Comparison of ENCODE assay signal across 21 cellular contexts in the genomic region with DNA sequence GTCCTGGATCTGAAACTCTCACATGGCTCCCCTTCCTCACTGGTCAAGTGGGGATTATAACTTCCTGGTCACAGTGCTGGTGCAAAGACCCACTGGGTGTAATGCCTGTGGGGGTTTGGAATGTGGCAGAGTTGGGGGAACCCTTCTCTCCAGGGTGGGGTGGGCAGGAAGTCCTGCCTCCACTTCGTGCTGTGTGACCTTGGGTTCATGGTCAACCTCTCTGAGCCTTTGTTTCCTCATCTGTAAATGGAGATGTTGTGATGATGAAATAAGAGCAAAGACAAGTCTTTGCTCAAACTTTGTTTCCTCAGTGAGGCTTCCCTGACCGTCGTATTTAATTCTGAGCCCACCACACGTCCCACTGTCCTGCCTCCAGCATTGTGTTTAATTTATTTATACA.
"Had no signal": no experiment of that assay in that cellular context is flagged by ENCODE, and none has a peak within 500 bp of the region (broad histone marks: within the 10 kb centered on the region; RNA-seq: fewer than 3 reads in every experiment).

No MANE protein-coding gene starts in this region.

- H3K27ac Mint-ChIP-seq: activated CD8-positive, alpha-beta T cell treated with anti-CD3 and anti-CD28 coated beads for 36 hours; activated naive CD8-positive, alpha-beta T cell treated with anti-CD3 and anti-CD28 coated beads, Interleukin-2, amount 10 ng/mL, durations not matched to agents 7 days and 5 days; activated T-helper 17 cell treated with anti-CD3 and anti-CD28 coated beads, Interleukin-2, amount 50 U/mL, for 72 hours had no signal

- H3K4me3 Mint-ChIP-seq: activated CD8-positive, alpha-beta T cell treated with anti-CD3 and anti-CD28 coated beads for 36 hours; activated naive CD8-positive, alpha-beta T cell treated with anti-CD3 and anti-CD28 coated beads, Interleukin-2, amount 10 ng/mL, durations not matched to agents 7 days and 5 days; activated T-helper 17 cell treated with anti-CD3 and anti-CD28 coated beads, Interleukin-2, amount 50 U/mL, for 72 hours had no signal

- H3K27ac ChIP-seq: adrenal gland, WERI-Rb-1 had no signal

- H3K36me3 Mint-ChIP-seq: activated naive CD8-positive, alpha-beta T cell treated with anti-CD3 and anti-CD28 coated beads, Interleukin-2, amount 10 ng/mL, durations not matched to agents 7 days and 5 days had no signal

- ATAC-seq: activated CD4-positive, CD25-positive, alpha-beta regulatory T cell treated with anti-CD3 and anti-CD28 coated beads, Interleukin-2, amount 50 U/mL, for 24 hours; activated CD8-positive, alpha-beta T cell treated with anti-CD3 and anti-CD28 coated beads for 36 hours; activated T-helper 17 cell treated with anti-CD3 and anti-CD28 coated beads, Interleukin-2, amount 50 U/mL, for 72 hours had no signal

- H3K9me3 ChIP-seq: adrenal gland had no signal

- H3K4me3 ChIP-seq: adrenal gland had no signal

- DNase-seq: activated CD4-positive, alpha-beta T cell treated with anti-CD3 and anti-CD28 coated beads for 4 hours; activated CD8-positive, alpha-beta T cell treated with anti-CD3 and anti-CD28 coated beads for 36 hours; activated naive CD4-positive, alpha-beta T cell treated with anti-CD3 and anti-CD28 coated beads, Interleukin-2, amount 50 U/mL, for 16 hours; activated naive CD8-positive, alpha-beta T cell treated with anti-CD3 and anti-CD28 coated beads, Interleukin-2, amount 10 ng/mL, durations not matched to agents 7 days and 5 days; activated T-cell treated with anti-CD3 and anti-CD28 coated beads for 4 hours; anterior cingulate cortex; cerebellar nuclear complex; NCI-H1092; NCI-H1417 treated with DMSO at 0.1 percent for 48 hours; NCI-H1694; NCI-H2029; NCI-H345; NCI-H510A; NCI-H526 treated with DMSO at 0.1 percent for 48 hours; NCI-H82; SIG-M5; T-helper 1 cell; WERI-Rb-1 had no signal

- H3K4me1 ChIP-seq: adrenal gland had no signal

- H3K27me3 Mint-ChIP-seq: activated naive CD8-positive, alpha-beta T cell treated with anti-CD3 and anti-CD28 coated beads, Interleukin-2, amount 10 ng/mL, durations not matched to agents 7 days and 5 days had no signal

- H3K4me1 Mint-ChIP-seq: activated naive CD8-positive, alpha-beta T cell treated with anti-CD3 and anti-CD28 coated beads, Interleukin-2, amount 10 ng/mL, durations not matched to agents 7 days and 5 days; activated T-helper 17 cell treated with anti-CD3 and anti-CD28 coated beads, Interleukin-2, amount 50 U/mL, for 72 hours had no signal

- H3K36me3 ChIP-seq: adrenal gland, WERI-Rb-1 had no signal

- H3K9me3 Mint-ChIP-seq: activated CD8-positive, alpha-beta T cell treated with anti-CD3 and anti-CD28 coated beads for 36 hours; activated naive CD8-positive, alpha-beta T cell treated with anti-CD3 and anti-CD28 coated beads, Interleukin-2, amount 10 ng/mL, durations not matched to agents 7 days and 5 days; activated T-helper 17 cell treated with anti-CD3 and anti-CD28 coated beads, Interleukin-2, amount 50 U/mL, for 72 hours had no signal

- H3K27me3 ChIP-seq: adrenal gland had no signal
